In the genomic region with DNA sequence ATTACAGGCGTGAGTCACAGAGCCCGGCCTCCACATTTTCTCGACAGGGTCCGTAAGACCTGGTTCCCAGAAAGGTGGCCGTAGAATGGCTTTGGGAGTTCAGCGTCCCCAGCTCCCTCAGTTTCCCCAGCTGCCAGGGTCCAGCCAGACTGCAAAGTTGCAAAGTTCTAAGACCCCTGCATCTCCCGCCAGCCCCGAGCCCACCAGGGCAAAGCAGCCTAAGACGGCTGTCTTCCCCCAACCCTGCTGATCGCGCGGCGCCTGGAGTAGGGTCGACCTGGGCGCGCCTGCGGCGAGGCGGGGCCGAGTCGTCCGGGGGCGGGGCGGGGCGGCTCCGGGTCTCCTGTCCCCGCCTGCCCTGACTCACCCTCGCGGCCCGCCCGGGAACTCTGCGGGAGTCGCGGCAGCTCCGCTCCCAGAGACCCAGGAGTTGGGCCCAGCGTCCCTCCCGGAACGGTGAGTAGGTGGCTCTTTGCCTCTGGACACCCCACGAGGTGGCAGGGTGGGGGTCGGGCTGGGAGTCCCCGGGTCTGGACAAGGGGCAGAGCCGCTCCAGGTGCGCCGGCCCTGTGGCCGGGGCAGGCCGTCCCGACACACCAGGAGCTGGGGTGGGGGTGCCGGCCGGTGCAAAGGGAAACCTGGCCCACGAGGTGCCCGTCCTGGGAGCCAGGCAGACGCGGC, we compare ENCODE assay signal across 8 cellular contexts. TPM values are rescaled to one million over a fixed set of nuclear protein-coding genes. Genes with fewer than 3 reads are reported as not detected.
DNase-seq lines count a peak whose midpoint lies in the region; ATAC-seq and TF ChIP-seq lines count a peak whose summit lies in the region.

A gene (plus strand): TSS at position 366 of the 681 bp plus-strand sequence. CDS start 7,094 bp downstream, outside the sequence.

- intact Hi-C loops in Right ventricle myocardium superior (cut with DNase I), result no loop called here

- DNase-seq in HK-2 (ENCODE audit: unreplicated experiment) (peak; percentile 88), activated T-cell treated with anti-CD3 and anti-CD28 coated beads for 48 hours (ENCODE audit: low read depth) (peak; percentile 56), Right ventricle myocardium superior (no peak), renal cortical epithelial cell (ENCODE audit: low read depth) (peak; percentile 42)

- peak within 1 kb of the TSS; percentile 36; the same call in 1 of the 2 replicates for H3K27ac ChIP-seq in 22Rv1

- ATAC-seq in Right ventricle myocardium superior (ENCODE audit: poor library complexity) (peak; percentile 91), HG02571 (IDR thresholded peaks at IDR 0.05; ENCODE audit: unreplicated experiment) (no peak), GM18502 (IDR thresholded peaks at IDR 0.05; ENCODE audit: poor library complexity, unreplicated experiment) (no peak), GM21529 (IDR thresholded peaks at IDR 0.05; ENCODE audit: unreplicated experiment) (no peak)

- TF ChIP-seq CTCF in 22Rv1 (IDR thresholded peaks at IDR 0.05), result no peak

RNA-seq across cellular contexts. Expression of the gene that starts here (rescaled TPM):
- total RNA-seq in Right ventricle myocardium superior (1.6 TPM), renal cortical epithelial cell (11.1 and 14.8 TPM in 2 replicates)
